9 cellular contexts compared by ENCODE assay signal in genomic region chr2:64943387-64944150, GRCh38. TPM values are rescaled to one million over a fixed set of nuclear protein-coding genes. Genes with fewer than 3 reads are reported as not detected.
DNase-seq lines count a peak whose midpoint lies in the region; ATAC-seq and TF ChIP-seq lines count a peak whose summit lies in the region.
"Had no signal": no experiment of that assay in that cellular context is flagged by ENCODE, and none has a peak within 500 bp of the region (broad histone marks: within the 10 kb centered on the region; RNA-seq: fewer than 3 reads in every experiment).

No MANE protein-coding gene starts in this region.

- H3K36me3 ChIP-seq in brain microvascular endothelial cell (replicated peaks), result no peaks in the 10 kb centered on the region

- DNase-seq in AG20443 (ENCODE audit: low spot score) (peak; percentile 74), NCI-H446 (lab: John Stamatoyannopoulos, UW) (peak; percentile 70 to 90), epithelial cell of prostate (ENCODE audit: low read depth, low spot score) (peak; percentile 82), nucleus accumbens (lab: John Stamatoyannopoulos, UW) (peak in 54 of 56 donors; percentile 14 to 88 (median 60)), retina (no peak), HT-29 (ENCODE audit: low spot score) (no peak), brain microvascular endothelial cell (no peak)

- peaks cover 2% of the 10 kb centered on the region for H3K27me3 ChIP-seq in brain microvascular endothelial cell (replicated peaks)

- no peak for TF ChIP-seq POLR2A in GM18505 (IDR thresholded peaks at IDR 0.05; ENCODE audit: borderline replicate concordance, extremely low read depth, insufficient read depth, insufficient read length)

- ATAC-seq in GM18505 (IDR thresholded peaks at IDR 0.05; ENCODE audit: unreplicated experiment), result no peak
- ATAC-seq: left colon had no signal

- H3K4me3 ChIP-seq in brain microvascular endothelial cell (ENCODE audit: low read depth, low read length), result no peak overlapping the region

- H3K27ac ChIP-seq in epithelial cell of prostate, result peak overlapping the region; percentile 54
- H3K27ac ChIP-seq in brain microvascular endothelial cell, result no peak overlapping the region

- in situ Hi-C loops in brain microvascular endothelial cell (cut with HindIII; ENCODE audit: low pct_ligation_motif_present, low sequenced_read_pairs), result no loop called here

- no peak for TF ChIP-seq CTCF in brain microvascular endothelial cell (IDR thresholded peaks at IDR 0.05; ENCODE audit: low read depth, low read length, missing control alignments)

RNA-seq across cellular contexts. Expression of gene SLC1A4, which starts 45.6 kb away (rescaled TPM):
- total RNA-seq in HT-29 (2014; rRNA removed; shearing (Covaris generic)), result 7.9 and 8.7 TPM in 2 replicates

Comparison
In these comparisons a context has a peak if more than half of its experiments do, and no peak if none do; other contexts are left out.
1. DNase-seq: peak in AG20443 (single experiment), NCI-H446 (2 of 2), epithelial cell of prostate (single experiment) and nucleus accumbens (54 of 56); none in retina (single experiment), HT-29 (single experiment) and brain microvascular endothelial cell (single experiment).